Comparison of ENCODE assay signal across 8 cellular contexts in the genomic region with DNA sequence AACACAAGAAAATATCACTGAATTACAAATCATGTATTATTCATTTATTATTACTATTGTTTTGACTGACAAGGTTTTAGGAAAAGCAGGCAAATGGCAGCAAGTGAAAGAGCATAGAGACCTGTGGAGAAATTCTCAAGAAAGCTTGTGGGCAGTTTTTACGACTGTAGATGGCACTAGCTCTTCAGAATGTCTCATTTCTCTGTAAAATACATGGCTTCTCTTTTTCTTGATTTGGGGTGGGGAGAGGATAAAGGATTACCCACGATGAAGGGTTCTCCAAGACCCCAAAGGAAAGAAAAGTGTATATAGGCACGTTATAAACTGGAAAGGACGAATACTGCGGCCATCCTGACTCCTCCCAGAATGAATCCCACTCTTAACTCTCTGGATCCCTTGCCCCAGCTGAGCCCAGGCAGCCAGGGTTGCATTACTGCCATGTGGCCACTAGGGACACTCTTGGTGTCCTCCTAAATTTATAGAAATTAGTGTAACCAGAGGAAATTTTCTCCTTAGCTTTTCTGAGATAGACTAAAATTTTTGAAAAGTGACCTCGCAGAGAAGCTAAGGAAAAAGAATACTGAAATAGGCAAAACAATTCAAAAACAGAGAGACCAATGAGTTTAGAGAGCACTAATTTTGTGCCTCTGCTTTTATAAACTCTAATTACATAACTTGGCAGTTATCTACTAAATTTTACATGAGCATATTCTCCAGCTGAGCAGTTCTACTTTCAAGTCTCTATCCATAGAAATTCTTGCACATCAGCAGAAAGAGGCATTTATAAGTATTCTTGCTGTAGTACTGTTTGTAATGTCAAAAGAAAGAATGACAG. TPM values are rescaled to one million over a fixed set of nuclear protein-coding genes. Genes with fewer than 3 reads are reported as not detected.
DNase-seq lines count a peak whose midpoint lies in the region; ATAC-seq, FAIRE-seq and TF ChIP-seq lines count a peak whose summit lies in the region.

No MANE protein-coding gene starts in this region.

- intact Hi-C loops in left ventricle myocardium superior (cut with micrococcal nuclease) = no loop called here

- DNase-seq in Ammon's horn (ENCODE audit: low spot score) (peak; percentile 13), GM12892 (ENCODE audit: insufficient read length) (peak; percentile 28), left ventricle myocardium superior (peak; percentile 46), retina (peak; percentile 41)
- peak; percentile 11 for DNase-seq in activated naive CD4-positive, alpha-beta T cell treated with anti-CD3 and anti-CD28 coated beads, Interleukin-2, amount 50 U/mL, for 16 hours

- peak; percentile 74 for TF ChIP-seq CTCF in LNCAP (IDR thresholded peaks at IDR 0.05)

- peak; percentile 45 for ATAC-seq in left ventricle myocardium superior
- ATAC-seq in GM18867 (IDR thresholded peaks at IDR 0.05; ENCODE audit: unreplicated experiment) = no peak
- no peak for ATAC-seq in GM21515 (IDR thresholded peaks at IDR 0.05; ENCODE audit: unreplicated experiment)

- no peak for TF ChIP-seq POLR2A in GM12892 (IDR thresholded peaks at IDR 0.05; ENCODE audit: low read depth, low read length)

- FAIRE-seq in GM12892 (lab: Jason Lieb, UNC) = peak; percentile 64

RNA-seq across cellular contexts. Expression of gene PCDH19, which starts 37.7 kb away (rescaled TPM):
- polyA plus RNA-seq in GM12892 (2012; ENCODE audit: missing spikeins) = 0.02 TPM
- total RNA-seq in left ventricle myocardium superior = 0.84 TPM
